In genomic region chr2:4718777-4719176, GRCh38 we compare ENCODE assay signal across 38 cellular contexts.
"Had no signal": no experiment of that assay in that cellular context is flagged by ENCODE, and none has a peak within 500 bp of the region (broad histone marks: within the 10 kb centered on the region; RNA-seq: fewer than 3 reads in every experiment).

No MANE protein-coding gene starts in this region.

- H3K27ac Mint-ChIP-seq: activated naive CD4-positive, alpha-beta T cell treated with anti-CD3 and anti-CD28 coated beads for 36 hours; activated naive CD4-positive, alpha-beta T cell treated with anti-CD3 and anti-CD28 coated beads, Interleukin-2, amount 10 ng/mL, durations not matched to agents 7 days and 5 days; activated naive CD4-positive, alpha-beta T cell treated with anti-CD3 and anti-CD28 coated beads, Interleukin-2, amount 50 U/mL, for 24 hours; activated naive CD4-positive, alpha-beta T cell treated with anti-CD3 and anti-CD28 coated beads, Interleukin-2, amount 50 U/mL, for 72 hours; activated naive CD8-positive, alpha-beta T cell; activated naive CD8-positive, alpha-beta T cell treated with anti-CD3 and anti-CD28 coated beads for 36 hours; activated naive CD8-positive, alpha-beta T cell treated with anti-CD3 and anti-CD28 coated beads, Interleukin-2, amount 10 ng/mL, durations not matched to agents 7 days and 5 days; activated naive CD8-positive, alpha-beta T cell treated with anti-CD3 and anti-CD28 coated beads, Interleukin-2, amount 50 U/mL, for 24 hours; activated T-cell treated with anti-CD3 and anti-CD28 coated beads, Interleukin-2, amount 50 U/mL, for 24 hours; activated T-cell treated with anti-CD3 and anti-CD28 coated beads, Interleukin-2, amount 50 U/mL, for 72 hours; activated T-helper 1 cell treated with anti-CD3 and anti-CD28 coated beads, Interleukin-12 subunit alpha, Interleukin-12 subunit beta, Interleukin-2, Interleukin-4 antibody, amounts not matched to agents 30 ng/mL and 10 ng/mL and 1 ng/mL, durations not matched to agents 14 hours and 24 hours and 36 hours; activated T-helper 17 cell treated with anti-CD3 and anti-CD28 coated beads, Interleukin-2, amount 50 U/mL, for 72 hours; activated T-helper 2 cell treated with anti-CD3 and anti-CD28 coated beads, Interferon-gamma antibody, Interleukin-2, Interleukin-4, amounts not matched to agents 10 μg/mL and 5 μg/mL and 100 μg/mL, durations not matched to agents 14 hours and 24 hours and 36 hours; brain had no signal

- H3K4me1 Mint-ChIP-seq: activated naive CD4-positive, alpha-beta T cell treated with anti-CD3 and anti-CD28 coated beads, Interleukin-2, amount 10 ng/mL, durations not matched to agents 7 days and 5 days; activated naive CD4-positive, alpha-beta T cell treated with anti-CD3 and anti-CD28 coated beads, Interleukin-2, amount 50 U/mL, for 24 hours; activated naive CD8-positive, alpha-beta T cell treated with anti-CD3 and anti-CD28 coated beads for 36 hours; activated naive CD8-positive, alpha-beta T cell treated with anti-CD3 and anti-CD28 coated beads, Interleukin-2, amount 10 ng/mL, durations not matched to agents 7 days and 5 days; activated naive CD8-positive, alpha-beta T cell treated with anti-CD3 and anti-CD28 coated beads, Interleukin-2, amount 50 U/mL, for 24 hours; activated T-helper 17 cell treated with anti-CD3 and anti-CD28 coated beads, Interleukin-2, amount 50 U/mL, for 72 hours; brain; central memory CD8-positive, alpha-beta T cell had no signal

- H3K4me3 Mint-ChIP-seq: activated naive CD4-positive, alpha-beta T cell treated with anti-CD3 and anti-CD28 coated beads for 36 hours; activated naive CD4-positive, alpha-beta T cell treated with anti-CD3 and anti-CD28 coated beads, Interleukin-2, amount 10 ng/mL, durations not matched to agents 7 days and 5 days; activated naive CD4-positive, alpha-beta T cell treated with anti-CD3 and anti-CD28 coated beads, Interleukin-2, amount 50 U/mL, for 24 hours; activated naive CD8-positive, alpha-beta T cell; activated naive CD8-positive, alpha-beta T cell treated with anti-CD3 and anti-CD28 coated beads for 36 hours; activated naive CD8-positive, alpha-beta T cell treated with anti-CD3 and anti-CD28 coated beads, Interleukin-2, amount 10 ng/mL, durations not matched to agents 7 days and 5 days; activated naive CD8-positive, alpha-beta T cell treated with anti-CD3 and anti-CD28 coated beads, Interleukin-2, amount 50 U/mL, for 24 hours; activated T-cell treated with anti-CD3 and anti-CD28 coated beads, Interleukin-2, amount 50 U/mL, for 24 hours; activated T-cell treated with anti-CD3 and anti-CD28 coated beads, Interleukin-2, amount 50 U/mL, for 4 hours; activated T-cell treated with anti-CD3 and anti-CD28 coated beads, Interleukin-2, amount 50 U/mL, for 72 hours; activated T-helper 1 cell treated with anti-CD3 and anti-CD28 coated beads, Interleukin-12 subunit alpha, Interleukin-12 subunit beta, Interleukin-2, Interleukin-4 antibody, amounts not matched to agents 30 ng/mL and 10 ng/mL and 1 ng/mL, durations not matched to agents 14 hours and 24 hours and 36 hours; activated T-helper 17 cell treated with anti-CD3 and anti-CD28 coated beads, Interleukin-2, amount 50 U/mL, for 72 hours; brain; central memory CD8-positive, alpha-beta T cell had no signal

- H3K27me3 Mint-ChIP-seq: activated naive CD4-positive, alpha-beta T cell treated with anti-CD3 and anti-CD28 coated beads, Interleukin-2, amount 10 ng/mL, durations not matched to agents 7 days and 5 days; activated naive CD4-positive, alpha-beta T cell treated with anti-CD3 and anti-CD28 coated beads, Interleukin-2, amount 50 U/mL, for 24 hours; activated naive CD8-positive, alpha-beta T cell; activated naive CD8-positive, alpha-beta T cell treated with anti-CD3 and anti-CD28 coated beads for 36 hours; activated naive CD8-positive, alpha-beta T cell treated with anti-CD3 and anti-CD28 coated beads, Interleukin-2, amount 10 ng/mL, durations not matched to agents 7 days and 5 days; activated naive CD8-positive, alpha-beta T cell treated with anti-CD3 and anti-CD28 coated beads, Interleukin-2, amount 50 U/mL, for 24 hours; activated T-cell treated with anti-CD3 and anti-CD28 coated beads, Interleukin-2, amount 50 U/mL, for 24 hours; activated T-helper 17 cell treated with anti-CD3 and anti-CD28 coated beads, Interleukin-2, amount 50 U/mL, for 72 hours; brain; central memory CD8-positive, alpha-beta T cell had no signal

- H3K4me3 ChIP-seq: adrenal gland, ascending aorta, body of pancreas, breast epithelium, cardiac muscle cell had no signal

- H3K27me3 ChIP-seq: adrenal gland, ascending aorta, body of pancreas, brain microvascular endothelial cell, breast epithelium, cardiac muscle cell had no signal

- H3K36me3 Mint-ChIP-seq: activated naive CD4-positive, alpha-beta T cell treated with anti-CD3 and anti-CD28 coated beads, Interleukin-2, amount 10 ng/mL, durations not matched to agents 7 days and 5 days; activated naive CD4-positive, alpha-beta T cell treated with anti-CD3 and anti-CD28 coated beads, Interleukin-2, amount 50 U/mL, for 24 hours; activated naive CD4-positive, alpha-beta T cell treated with anti-CD3 and anti-CD28 coated beads, Interleukin-2, amount 50 U/mL, for 72 hours; activated naive CD8-positive, alpha-beta T cell; activated naive CD8-positive, alpha-beta T cell treated with anti-CD3 and anti-CD28 coated beads for 36 hours; activated naive CD8-positive, alpha-beta T cell treated with anti-CD3 and anti-CD28 coated beads, Interleukin-2, amount 10 ng/mL, durations not matched to agents 7 days and 5 days had no signal

- H3K27ac ChIP-seq: adrenal gland, ascending aorta, body of pancreas, brain microvascular endothelial cell, breast epithelium, cardiac muscle cell had no signal

- ATAC-seq: activated naive CD4-positive, alpha-beta T cell treated with anti-CD3 and anti-CD28 coated beads, Interleukin-2, amount 50 U/mL, for 72 hours; activated naive CD8-positive, alpha-beta T cell treated with anti-CD3 and anti-CD28 coated beads, Interleukin-2, amount 50 U/mL, for 24 hours; activated T-cell treated with anti-CD3 and anti-CD28 coated beads, Interleukin-2, amount 50 U/mL, for 4 hours; activated T-cell treated with anti-CD3 and anti-CD28 coated beads, Interleukin-2, amount 50 U/mL, for 72 hours; activated T-helper 17 cell treated with anti-CD3 and anti-CD28 coated beads, Interleukin-2, amount 50 U/mL, for 72 hours; body of pancreas had no signal

- DNase-seq: activated effector memory CD4-positive, alpha-beta T cell treated with anti-CD3 and anti-CD28 coated beads, Interleukin-2, amount 50 U/mL, for 16 hours; activated effector memory CD4-positive, alpha-beta T cell treated with Interleukin-2 at 50 U/mL for 16 hours; activated gamma-delta T cell; activated gamma-delta T cell treated with Interleukin-2 at 50 U/mL for 16 hours; activated naive CD4-positive, alpha-beta T cell; activated naive CD4-positive, alpha-beta T cell treated with anti-CD3 and anti-CD28 coated beads for 36 hours; activated naive CD4-positive, alpha-beta T cell treated with anti-CD3 and anti-CD28 coated beads, Interleukin-2, amount 10 ng/mL, durations not matched to agents 7 days and 5 days; activated naive CD4-positive, alpha-beta T cell treated with anti-CD3 and anti-CD28 coated beads, Interleukin-2, amount 50 U/mL, for 16 hours; activated naive CD4-positive, alpha-beta T cell treated with Interleukin-2 at 50 U/mL for 16 hours; activated naive CD8-positive, alpha-beta T cell treated with anti-CD3 and anti-CD28 coated beads for 36 hours; activated naive CD8-positive, alpha-beta T cell treated with anti-CD3 and anti-CD28 coated beads, Interleukin-2, amount 10 ng/mL, durations not matched to agents 7 days and 5 days; activated naive CD8-positive, alpha-beta T cell treated with anti-CD3 and anti-CD28 coated beads, Interleukin-2, amount 50 U/mL, for 24 hours; activated T-cell treated with anti-CD3 and anti-CD28 coated beads, Interleukin-2, amount 50 U/mL, for 1 hour; activated T-cell treated with anti-CD3 and anti-CD28 coated beads, Interleukin-2, amount 50 U/mL, for 24 hours; activated T-cell treated with anti-CD3 and anti-CD28 coated beads, Interleukin-2, amount 50 U/mL, for 4 hours; activated T-cell treated with anti-CD3 and anti-CD28 coated beads, Interleukin-2, amount 50 U/mL, for 48 hours; activated T-cell treated with anti-CD3 and anti-CD28 coated beads, Interleukin-2, amount 50 U/mL, for 72 hours; adrenal gland; amniotic stem cell; amygdala; anterior cingulate cortex; aorta; body of pancreas; brain microvascular endothelial cell; caudate nucleus; central memory CD4-positive, alpha-beta T cell; cerebellar nuclear complex had no signal
